Comparison of ENCODE assay signal across 8 cellular contexts in genomic region chr17:82231312-82231561, GRCh38. TPM values are rescaled to one million over a fixed set of nuclear protein-coding genes. Genes with fewer than 3 reads are reported as not detected.
A peak's percentile ranks its signal among the peaks of the same experiment; 100 is the strongest.
DNase-seq lines count a peak whose midpoint lies in the region; ATAC-seq, FAIRE-seq and TF ChIP-seq lines count a peak whose summit lies in the region.

No MANE protein-coding gene starts in this region.

- no TSS peak for BruUV-seq in endothelial cell of umbilical vein (replicated peaks; lab: Mats Ljungman, UMichigan)

- dilution Hi-C loops in endothelial cell of umbilical vein (cut with MboI; ENCODE audit: extremely low pct_ligation_motif_present, low sequenced_read_pairs): no loop called here

- H3K4me3 Mint-ChIP-seq in CD14-positive monocyte: peak overlapping the region; percentile 80 to 99
- H3K4me3 Mint-ChIP-seq in nephron progenitor cell: peak overlapping the region; percentile 55

- no peaks in the 10 kb centered on the region for H3K9me3 Mint-ChIP-seq in CD14-positive monocyte
- no peaks in the 10 kb centered on the region for H3K9me3 Mint-ChIP-seq in nephron progenitor cell

- H3K36me3 ChIP-seq in KMS-11 (ENCODE audit: insufficient read depth) (no peaks in the 10 kb centered on the region), endothelial cell of umbilical vein (ENCODE audit: control insufficient read depth in 2 of 2, extremely low read depth in 1 of 2, insufficient read depth in 2 of 2, low read length in 2 of 2) (peaks cover 0 to 4% of the 10 kb centered on the region in 2 experiments)

- H3K27ac Mint-ChIP-seq in CD14-positive monocyte (peak overlapping the region in 6 of 7 donors; percentile 33 to 83 (median 77)), nephron progenitor cell (no peak overlapping the region)

- H3K79me2 ChIP-seq in KMS-11 (ENCODE audit: insufficient read depth, low read depth): no peaks in the 10 kb centered on the region
- peaks cover 68% of the 10 kb centered on the region for H3K79me2 ChIP-seq in endothelial cell of umbilical vein (ENCODE audit: control insufficient read depth, insufficient read depth, low read length)

- H4K20me1 ChIP-seq in KMS-11 (ENCODE audit: insufficient read depth): no peaks in the 10 kb centered on the region
- H4K20me1 ChIP-seq in endothelial cell of umbilical vein (replicated peaks; ENCODE audit: control insufficient read depth, extremely low read depth, insufficient read depth, low read length): no peaks in the 10 kb centered on the region

- H3K4me3 ChIP-seq in KMS-11 (IDR thresholded peaks at IDR 0.05; ENCODE audit: insufficient read depth, low read depth, low read length): no peak overlapping the region
- peak overlapping the region; percentile 43 to 59 (median 53) for H3K4me3 ChIP-seq in endothelial cell of umbilical vein (replicated peaks in 1 of 3; ENCODE audit: insufficient read depth in 1 of 3, low read depth in 1 of 3, low read length in 3 of 3)

- peak; percentile 60 for TF ChIP-seq CTCF in CD14-positive monocyte (IDR thresholded peaks at IDR 0.05)
- no peak for TF ChIP-seq CTCF in KMS-11 (conservative IDR thresholded peaks at IDR 0.05; ENCODE audit: low read depth, low read length)
- TF ChIP-seq CTCF in endothelial cell of umbilical vein (IDR thresholded peaks at IDR 0.05; ENCODE audit: extremely low read depth in 1 of 2, insufficient read depth in 1 of 2, low read depth in 1 of 2, low read length in 2 of 2): no peak
- TF ChIP-seq CTCF in nephron progenitor cell (IDR thresholded peaks at IDR 0.05): no peak

- peaks cover 10% of the 10 kb centered on the region for H3K4me1 ChIP-seq in KMS-11 (ENCODE audit: low read depth, poor library complexity, severe bottlenecking)
- peaks cover 23% of the 10 kb centered on the region for H3K4me1 ChIP-seq in endothelial cell of umbilical vein (ENCODE audit: control insufficient read depth, extremely low read depth, insufficient read depth, low read length)

- DNase-seq in CD14-positive monocyte (ENCODE audit: low spot score) (peak; percentile 52), endothelial cell of umbilical vein (ENCODE audit: low read depth, low spot score) (no peak), nephron progenitor cell (no peak), NCI-H82 treated with DMSO at 0.1 percent for 48 hours (lab: John Stamatoyannopoulos, UW; ENCODE audit: unreplicated experiment) (no peak), NCI-H2029 (lab: John Stamatoyannopoulos, UW) (no peak)
- no peak for DNase-seq in effector CD8-positive, alpha-beta T cell (lab: John Stamatoyannopoulos, UW)

- H3K9ac ChIP-seq in KMS-11 (no peak overlapping the region), endothelial cell of umbilical vein (replicated peaks; ENCODE audit: extremely low read depth, insufficient read depth, low read length) (peak overlapping the region; percentile 52)

- peak overlapping the region; percentile 44; the same call in 1 of the 2 replicates for H2AFZ ChIP-seq in KMS-11 (ENCODE audit: low read depth)
- no peak overlapping the region for H2AFZ ChIP-seq in endothelial cell of umbilical vein (ENCODE audit: low read depth, low read length)

- FAIRE-seq in endothelial cell of umbilical vein (lab: Jason Lieb, UNC): no peak

- H3K27me3 Mint-ChIP-seq in CD14-positive monocyte (ENCODE audit: low read depth in 3 of 3) (no peaks in the 10 kb centered on the region), nephron progenitor cell (ENCODE audit: low read depth, poor library complexity) (peaks cover 3% of the 10 kb centered on the region)

- no peaks in the 10 kb centered on the region for H3K9me1 ChIP-seq in endothelial cell of umbilical vein (replicated peaks; ENCODE audit: control insufficient read depth, extremely low read depth, insufficient read depth, low read length)

- POLR2A ChIA-PET in endothelial cell of umbilical vein (lab: Charles Lee): no interaction called here

- intact Hi-C loops in CD14-positive monocyte (cut with micrococcal nuclease): loop anchor here (2.0 to 10.0 kb wide), 3 partner anchors 14 to 196 kb away; partner anchors contain the start of genes DCXR (in 1 of the 2) and RAC3 (in 1 of the 2)
- intact Hi-C loops in endothelial cell of umbilical vein (cut with micrococcal nuclease): loop anchor here (10.0 kb wide), 1 partner anchor 196 kb away; the partner anchor contains the start of genes DCXR and RAC3

- H3K4me2 ChIP-seq in KMS-11 (peak overlapping the region; percentile 46; the same call in 1 of the 2 replicates), endothelial cell of umbilical vein (ENCODE audit: insufficient read depth, low read length) (peak overlapping the region; percentile 73)

- CTCF ChIA-PET in endothelial cell of umbilical vein (lab: Charles Lee): interaction anchor here (1.3 to 8.8 kb wide), 2 partner anchors 26 to 201 kb away, joined by 3 to 104 read pairs; no protein-coding TSS in a partner anchor

- no peak for TF ChIP-seq POLR2A in endothelial cell of umbilical vein (IDR thresholded peaks at IDR 0.05; ENCODE audit: low read depth, low read length)

- H3K27me3 ChIP-seq in KMS-11 (ENCODE audit: insufficient read depth, low read depth) (peaks cover 36% of the 10 kb centered on the region; the same call in 1 of the 2 replicates), endothelial cell of umbilical vein (ENCODE audit: control insufficient read depth in 2 of 2, insufficient read depth in 2 of 2, low read length in 2 of 2) (no peaks in the 10 kb centered on the region)

- no peak for ATAC-seq in HG02763 (IDR thresholded peaks at IDR 0.05; ENCODE audit: unreplicated experiment)

- H3K27ac ChIP-seq in KMS-11 (no peak overlapping the region), endothelial cell of umbilical vein (ENCODE audit: insufficient read depth, low read depth, low read length) (peak overlapping the region; percentile 55)

- H3K4me1 Mint-ChIP-seq in CD14-positive monocyte (peaks cover 48% of the 10 kb centered on the region), nephron progenitor cell (peaks cover 37% of the 10 kb centered on the region)

- no peaks in the 10 kb centered on the region for H3K9me3 ChIP-seq in endothelial cell of umbilical vein (replicated peaks; ENCODE audit: control insufficient read depth, insufficient read depth, low read length)

- peaks cover 6 to 33% of the 10 kb centered on the region in 2 donors for H3K36me3 Mint-ChIP-seq in CD14-positive monocyte
- H3K36me3 Mint-ChIP-seq in nephron progenitor cell (ENCODE audit: low read depth): no peaks in the 10 kb centered on the region

TF ChIP-seq in endothelial cell of umbilical vein, 7 proteins besides CTCF, POLR2A, EP300 and RAD21:
- TF ChIP-seq POLR2AphosphoS5 (IDR thresholded peaks at IDR 0.05; ENCODE audit: insufficient read depth, low read depth, low read length) (no peak), FOS (IDR thresholded peaks at IDR 0.05; ENCODE audit: borderline replicate concordance, insufficient read depth, low read length) (no peak), MYC (IDR thresholded peaks at IDR 0.05; ENCODE audit: low read depth, low read length) (no peak), GATA2 (IDR thresholded peaks at IDR 0.05; ENCODE audit: insufficient read depth, insufficient read length, low read depth, low read length) (no peak), EZH2 (IDR thresholded peaks at IDR 0.05; ENCODE audit: borderline replicate concordance, low read depth, low read length, severe bottlenecking) (no peak), JUN (IDR thresholded peaks at IDR 0.05; ENCODE audit: borderline replicate concordance, insufficient read depth, insufficient read length, low read depth) (no peak), MAX (IDR thresholded peaks at IDR 0.05; ENCODE audit: insufficient read depth, insufficient read length) (no peak)

RNA-seq across cellular contexts. Expression of gene SLC16A3, which starts 2.4 kb away (rescaled TPM):
- polyA plus RNA-seq in CD14-positive monocyte: 10 to 100 TPM; 26.3 to 35.3 TPM
- total RNA-seq in endothelial cell of umbilical vein: 171 and 229 TPM in 2 replicates
- polyA plus RNA-seq in endothelial cell of umbilical vein: 95.9 and 140 TPM in 2 replicates
- polyA plus RNA-seq in endothelial cell of umbilical vein (2011; cell fraction: cytosol; rRNA removed): 52.1 and 69.8 TPM in 2 replicates
- polyA plus RNA-seq in endothelial cell of umbilical vein (2011; cell fraction: nucleus; rRNA removed): 40.9 and 41.0 TPM in 2 replicates
- polyA plus RNA-seq in endothelial cell of umbilical vein (2012): 119 and 153 TPM in 2 replicates
- polyA minus RNA-seq in endothelial cell of umbilical vein: 98.9 and 118 TPM in 2 replicates
- polyA minus RNA-seq in endothelial cell of umbilical vein (2011; cell fraction: cytosol; rRNA and poly(A)+ RNA removed): 158 TPM
- 31.0 and 31.5 TPM in 2 replicates for polyA minus RNA-seq in endothelial cell of umbilical vein (2011; cell fraction: nucleus; rRNA and poly(A)+ RNA removed)

RNA-seq across cellular contexts. Expression of gene CCDC57, which starts 18.6 kb away (rescaled TPM):
- polyA plus RNA-seq in CD14-positive monocyte (10 to 100 TPM; 17.1 to 20.1 TPM), endothelial cell of umbilical vein (18.6 and 19.7 TPM in 2 replicates)
- total RNA-seq in endothelial cell of umbilical vein: 31.6 and 40.9 TPM in 2 replicates
- 3.9 and 6.4 TPM in 2 replicates for polyA plus RNA-seq in endothelial cell of umbilical vein (2011; cell fraction: cytosol; rRNA removed)
- 167 and 183 TPM in 2 replicates for polyA plus RNA-seq in endothelial cell of umbilical vein (2011; cell fraction: nucleus; rRNA removed)
- 9.3 and 11.4 TPM in 2 replicates for polyA plus RNA-seq in endothelial cell of umbilical vein (2012)
- polyA minus RNA-seq in endothelial cell of umbilical vein: 15.8 and 16.5 TPM in 2 replicates
- 16.3 TPM for polyA minus RNA-seq in endothelial cell of umbilical vein (2011; cell fraction: cytosol; rRNA and poly(A)+ RNA removed)
- 31.4 and 37.9 TPM in 2 replicates for polyA minus RNA-seq in endothelial cell of umbilical vein (2011; cell fraction: nucleus; rRNA and poly(A)+ RNA removed)

RNA-seq across cellular contexts. Expression of gene CSNK1D, which starts 42.3 kb away (rescaled TPM):
- polyA plus RNA-seq in CD14-positive monocyte (10 to 100 TPM; 47.0 to 60.9 TPM), endothelial cell of umbilical vein (123 and 127 TPM in 2 replicates)
- 143 and 155 TPM in 2 replicates for total RNA-seq in endothelial cell of umbilical vein
- 137 and 147 TPM in 2 replicates for polyA plus RNA-seq in endothelial cell of umbilical vein (2011; cell fraction: cytosol; rRNA removed)
- polyA plus RNA-seq in endothelial cell of umbilical vein (2011; cell fraction: nucleus; rRNA removed): 510 and 541 TPM in 2 replicates
- polyA plus RNA-seq in endothelial cell of umbilical vein (2012): 147 and 161 TPM in 2 replicates
- polyA minus RNA-seq in endothelial cell of umbilical vein: 108 and 121 TPM in 2 replicates
- 34.4 TPM for polyA minus RNA-seq in endothelial cell of umbilical vein (2011; cell fraction: cytosol; rRNA and poly(A)+ RNA removed)
- polyA minus RNA-seq in endothelial cell of umbilical vein (2011; cell fraction: nucleus; rRNA and poly(A)+ RNA removed): 96.1 and 97.5 TPM in 2 replicates
